In genomic region chr9:107809859-107810492, GRCh38 we compare ENCODE assay signal across 15 cellular contexts.
DNase-seq lines count a peak whose midpoint lies in the region; TF ChIP-seq lines count a peak whose summit lies in the region.
"Had no signal": no experiment of that assay in that cellular context is flagged by ENCODE, and none has a peak within 500 bp of the region (broad histone marks: within the 10 kb centered on the region; RNA-seq: fewer than 3 reads in every experiment).

No MANE protein-coding gene starts in this region.

- no peaks in the 10 kb centered on the region for H3K27me3 ChIP-seq in ACC112 (ENCODE audit: insufficient read depth, low read length)
- H3K27me3 ChIP-seq: esophagus muscularis mucosa, stomach had no signal

- no peak for TF ChIP-seq CTCF in cardiac fibroblast (IDR thresholded peaks at IDR 0.05; ENCODE audit: low read depth, low read length)
- TF ChIP-seq CTCF in GM13976 (IDR thresholded peaks at IDR 0.05; ENCODE audit: borderline replicate concordance, control extremely low read depth, extremely low read depth, insufficient read depth, missing control alignments) = no peak

- peak overlapping the region; percentile 31 for H2AFZ ChIP-seq in ACC112 (ENCODE audit: low read length, unreplicated experiment)

- H3K79me2 ChIP-seq in ACC112 (ENCODE audit: control insufficient read depth, insufficient read depth, low read length, unreplicated experiment) = no peaks in the 10 kb centered on the region

- intact Hi-C loops in head of caudate nucleus (cut with DNase I) = no loop called here

- H3K36me3 ChIP-seq in ACC112 (ENCODE audit: insufficient read depth, low read length) = no peaks in the 10 kb centered on the region
- H3K36me3 ChIP-seq: esophagus muscularis mucosa, stomach had no signal

- peaks cover 22% of the 10 kb centered on the region for H3K4me1 ChIP-seq in ACC112 (ENCODE audit: control insufficient read depth, insufficient read depth, low read length, unreplicated experiment)
- H3K4me1 ChIP-seq: stomach had no signal

- in situ Hi-C loops in GM13976 (cut with MboI; ENCODE audit: low sequenced_read_pairs, unreplicated experiment) = no loop called here

- H3K4me3 ChIP-seq in ACC112 (ENCODE audit: low read depth, low read length) (no peak overlapping the region), cardiac fibroblast (replicated peaks in 1 of 2; ENCODE audit: low read depth in 2 of 2, low read length in 2 of 2) (no peak overlapping the region)
- H3K4me3 ChIP-seq: esophagus muscularis mucosa, stomach had no signal

- DNase-seq in HT1080 (ENCODE audit: low read depth) = peak; percentile 72
- DNase-seq in cardiac fibroblast (ENCODE audit: low read depth in 2 of 2) = peak; percentile 36 to 44
- peak; percentile 85 for DNase-seq in kidney tubule cell (ENCODE audit: low spot score)
- DNase-seq in activated CD8-positive, alpha-beta memory T cell treated with anti-CD3 and anti-CD28 coated beads, Interleukin-2, amount 50 U/mL, for 4 hours = no peak
- no peak for DNase-seq in GM13976 (ENCODE audit: low spot score)
- DNase-seq in head of caudate nucleus = no peak
- DNase-seq in NCI-H146 (lab: John Stamatoyannopoulos, UW) = no peak
- DNase-seq: activated CD4-positive, alpha-beta T cell treated with anti-CD3 and anti-CD28 coated beads, Interleukin-2, amount 50 U/mL, for 1 hour; activated T-cell treated with anti-CD3 and anti-CD28 coated beads, Interleukin-2, amount 50 U/mL, for 72 hours; DMS153; NK-92 treated with Interleukin-12 subunit alpha and Interleukin-12 subunit beta, amount 100 ng/mL, for 24 hours; nucleus accumbens; stomach had no signal

- H3K27ac ChIP-seq in ACC112 (ENCODE audit: low read depth, low read length) = peak overlapping the region; percentile 62
- H3K27ac ChIP-seq: stomach had no signal

Comparison
In these comparisons a context has a peak if more than half of its experiments do, and no peak if none do; other contexts are left out.
1. DNase-seq: peak in HT1080 (single experiment), cardiac fibroblast (2 of 2) and kidney tubule cell (single experiment); none in activated CD8-positive, alpha-beta memory T cell treated with anti-CD3 and anti-CD28 coated beads, Interleukin-2, amount 50 U/mL, for 4 hours (single experiment), GM13976 (single experiment), head of caudate nucleus (0 of 42) and NCI-H146 (single experiment).